Comparison of ENCODE assay signal across 22 cellular contexts in the genomic region with DNA sequence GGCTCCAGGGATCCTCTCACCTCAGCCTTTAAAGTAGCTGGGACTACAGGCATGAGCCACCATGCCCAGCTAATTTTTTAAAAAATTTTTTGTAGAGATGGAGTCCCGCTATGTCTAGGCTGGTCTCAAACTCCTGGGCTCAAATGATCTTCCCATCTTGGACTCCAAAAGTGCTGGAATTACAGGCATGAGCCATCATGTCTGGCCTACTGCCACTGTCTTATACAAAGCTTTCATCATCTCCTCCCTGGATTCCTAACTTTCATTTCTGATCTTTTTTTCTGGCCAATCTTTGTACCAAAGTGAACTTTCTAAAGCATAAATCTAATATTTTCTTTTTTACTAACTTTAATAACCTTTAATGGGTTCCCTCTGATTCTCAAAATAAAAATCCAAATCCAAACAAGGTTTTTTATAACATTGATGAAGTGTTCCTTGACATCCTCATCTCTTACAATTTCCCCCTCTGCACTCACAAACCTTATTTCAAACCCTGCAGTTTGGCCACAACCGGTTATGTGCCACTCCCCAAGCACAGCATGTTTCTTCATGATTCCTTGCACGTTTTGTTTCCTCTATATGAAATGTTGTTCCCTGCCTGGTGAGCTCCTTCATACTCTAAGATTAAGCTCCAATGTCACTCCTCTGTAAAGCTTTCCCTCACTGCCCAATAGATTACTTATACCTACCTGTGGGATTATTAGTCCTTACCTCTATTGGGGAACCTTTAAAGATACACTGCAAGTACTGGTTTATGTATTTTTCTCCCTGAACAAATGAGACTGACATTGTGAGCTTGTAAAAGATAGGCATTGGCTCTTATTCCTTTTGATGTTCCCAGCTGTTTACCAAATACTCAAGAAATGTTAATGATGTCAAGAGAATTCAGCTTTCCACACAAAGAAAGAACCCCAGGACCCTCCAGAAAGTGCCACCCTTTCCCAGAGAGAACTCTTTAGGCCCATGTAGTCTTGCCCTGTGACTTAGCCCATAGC.
DNase-seq lines count a peak whose midpoint lies in the region; ATAC-seq, FAIRE-seq and TF ChIP-seq lines count a peak whose summit lies in the region.
"Had no signal": no experiment of that assay in that cellular context is flagged by ENCODE, and none has a peak within 500 bp of the region (broad histone marks: within the 10 kb centered on the region; RNA-seq: fewer than 3 reads in every experiment).

No MANE protein-coding gene starts in this region.

- H3K4me3 ChIP-seq in mammary epithelial cell (replicated peaks in 1 of 3; ENCODE audit: insufficient read depth in 1 of 3, low read depth in 2 of 3, low read length in 3 of 3) (no peak overlapping the region), dorsolateral prefrontal cortex (no peak overlapping the region)
- H3K4me3 ChIP-seq: SK-N-MC had no signal

- H3K27me3 ChIP-seq in mammary epithelial cell (ENCODE audit: insufficient read depth, low read length) = no peaks in the 10 kb centered on the region
- H3K27me3 ChIP-seq in foreskin keratinocyte = no peaks in the 10 kb centered on the region
- H3K27me3 ChIP-seq in dorsolateral prefrontal cortex = peaks cover 0 to 21% (median 0%) of the 10 kb centered on the region in 45 donors

- peak overlapping the region; percentile 37 for H3K4me2 ChIP-seq in mammary epithelial cell (ENCODE audit: insufficient read depth, low read depth, low read length)

- no peaks in the 10 kb centered on the region for H3K36me3 ChIP-seq in mammary epithelial cell (ENCODE audit: insufficient read depth, low read length)

- DNase-seq in AG08395 (ENCODE audit: low spot score) (peak; percentile 35), HS-5 (ENCODE audit: low read depth) (peak; percentile 2), mammary epithelial cell (peak; percentile 47), foreskin keratinocyte (peak; percentile 38 to 64), SHP77 treated with DMSO at 0.1 percent for 48 hours (lab: John Stamatoyannopoulos, UW) (no peak), D721Med (ENCODE audit: insufficient read length, low spot score) (no peak), dorsolateral prefrontal cortex (no peak), NCI-H1048 (lab: John Stamatoyannopoulos, UW) (no peak)
- DNase-seq: activated CD4-positive, alpha-beta T cell treated with anti-CD3 and anti-CD28 coated beads for 36 hours; activated CD8-positive, alpha-beta memory T cell treated with anti-CD3 and anti-CD28 coated beads, Interleukin-2, amount 10 ng/mL, durations not matched to agents 7 days and 5 days; activated effector memory CD4-positive, alpha-beta T cell treated with anti-CD3 and anti-CD28 coated beads, Interleukin-2, amount 50 U/mL, for 16 hours; aorta; CD8-positive, alpha-beta T cell; kidney; mesendoderm; NCI-H187 treated with DMSO at 0.1 percent for 48 hours; NCI-H510A treated with DMSO at 0.1 percent for 48 hours; stimulated activated naive CD8-positive, alpha-beta T cell treated with anti-CD3 and anti-CD28 coated beads, Interleukin-15, amount 100 ng/mL, for 72 hours had no signal

- no peak for FAIRE-seq in D721Med (lab: Jason Lieb, UNC)
- FAIRE-seq: colon, HTR-8/SVneo, kidney had no signal

- H2AFZ ChIP-seq in mammary epithelial cell (ENCODE audit: low read depth, low read length) = peak overlapping the region; percentile 85

- no peaks in the 10 kb centered on the region for H3K79me2 ChIP-seq in mammary epithelial cell (ENCODE audit: insufficient read depth, low read length)

- H3K4me1 ChIP-seq in mammary epithelial cell (ENCODE audit: insufficient read depth, low read length) (peaks cover 34% of the 10 kb centered on the region), foreskin keratinocyte (peaks cover 23% of the 10 kb centered on the region)

- no peak overlapping the region for H3K9ac ChIP-seq in mammary epithelial cell (ENCODE audit: insufficient read depth, low read length)

- CTCF ChIA-PET in mammary epithelial cell (lab: Charles Lee; ENCODE audit: low non-redundant PET) = no interaction called here

- TF ChIP-seq CTCF in mammary epithelial cell (conservative IDR thresholded peaks at IDR 0.05 in 1 of 2, IDR thresholded peaks at IDR 0.05 in 1 of 2; ENCODE audit: extremely low read depth in 1 of 2, insufficient read depth in 1 of 2, low read depth in 1 of 2, low read length in 2 of 2) = no peak
- TF ChIP-seq CTCF in foreskin keratinocyte (conservative IDR thresholded peaks at IDR 0.05) = no peak
- TF ChIP-seq CTCF in D721Med (IDR thresholded peaks at IDR 0.05; ENCODE audit: insufficient read depth, missing control alignments) = no peak
- TF ChIP-seq CTCF in dorsolateral prefrontal cortex (IDR thresholded peaks at IDR 0.05 in 54 of 56, conservative IDR thresholded peaks at IDR 0.05 in 2 of 56; ENCODE audit: low read depth in 1 of 56, partially characterized antibody in 56 of 56) = no peak

- dilution Hi-C loops in mammary epithelial cell (cut with HindIII; ENCODE audit: low sequenced_read_pairs) = no loop called here

- peak; percentile 27 for ATAC-seq in foreskin keratinocyte
- ATAC-seq: activated CD4-positive, alpha-beta T cell treated with anti-CD3 and anti-CD28 coated beads for 36 hours; activated CD8-positive, alpha-beta memory T cell treated with anti-CD3 and anti-CD28 coated beads, Interleukin-2, amount 10 ng/mL, durations not matched to agents 7 days and 5 days; CD8-positive, alpha-beta T cell; natural killer cell treated with Interleukin-12 subunit alpha and Interleukin-12 subunit beta and Interleukin-15 and Interleukin-18, amount 100 ng/mL, for 72 hours; stimulated activated naive CD8-positive, alpha-beta T cell treated with anti-CD3 and anti-CD28 coated beads, Interleukin-15, amount 100 ng/mL, for 72 hours had no signal

- H3K9me3 ChIP-seq in mammary epithelial cell (replicated peaks; ENCODE audit: insufficient read depth, low read length) = no peaks in the 10 kb centered on the region

- H4K20me1 ChIP-seq in mammary epithelial cell (ENCODE audit: insufficient read depth, low read length) = no peaks in the 10 kb centered on the region

- intact Hi-C loops in mammary epithelial cell (cut with micrococcal nuclease) = loop anchor here (1.0 to 5.0 kb wide), 3 partner anchors 77 to 129 kb away; a partner anchor contains a TSS
- intact Hi-C loops in dorsolateral prefrontal cortex (cut with DNase I) = no loop called here

- in situ Hi-C loops in mammary epithelial cell (cut with MboI; ENCODE audit: low sequenced_read_pairs in 2 of 2) = no loop called here

- WGBS in mammary epithelial cell (ENCODE audit: low coverage, missing lambda C conversion rate) = 38% methylated on average over 3 of the region's 3 CpGs

- TSS peak; percentile 79 for BruUV-seq in mammary epithelial cell (replicated peaks; lab: Mats Ljungman, UMichigan)

- peak overlapping the region; percentile 61 for H3K27ac ChIP-seq in mammary epithelial cell (ENCODE audit: insufficient read depth, low read depth, low read length)
- H3K27ac ChIP-seq in foreskin keratinocyte = no peak overlapping the region
- no peak overlapping the region for H3K27ac ChIP-seq in dorsolateral prefrontal cortex
- H3K27ac ChIP-seq: SK-N-MC had no signal

Comparison
In these comparisons a context has a peak if more than half of its experiments do, and no peak if none do; other contexts are left out.
1. DNase-seq: peak in AG08395 (single experiment), HS-5 (single experiment), mammary epithelial cell (single experiment) and foreskin keratinocyte (2 of 2); none in SHP77 treated with DMSO at 0.1 percent for 48 hours (single experiment), D721Med (single experiment), dorsolateral prefrontal cortex (0 of 10) and NCI-H1048 (single experiment).